ENCODE assay signal across 10 cellular contexts in the genomic region with DNA sequence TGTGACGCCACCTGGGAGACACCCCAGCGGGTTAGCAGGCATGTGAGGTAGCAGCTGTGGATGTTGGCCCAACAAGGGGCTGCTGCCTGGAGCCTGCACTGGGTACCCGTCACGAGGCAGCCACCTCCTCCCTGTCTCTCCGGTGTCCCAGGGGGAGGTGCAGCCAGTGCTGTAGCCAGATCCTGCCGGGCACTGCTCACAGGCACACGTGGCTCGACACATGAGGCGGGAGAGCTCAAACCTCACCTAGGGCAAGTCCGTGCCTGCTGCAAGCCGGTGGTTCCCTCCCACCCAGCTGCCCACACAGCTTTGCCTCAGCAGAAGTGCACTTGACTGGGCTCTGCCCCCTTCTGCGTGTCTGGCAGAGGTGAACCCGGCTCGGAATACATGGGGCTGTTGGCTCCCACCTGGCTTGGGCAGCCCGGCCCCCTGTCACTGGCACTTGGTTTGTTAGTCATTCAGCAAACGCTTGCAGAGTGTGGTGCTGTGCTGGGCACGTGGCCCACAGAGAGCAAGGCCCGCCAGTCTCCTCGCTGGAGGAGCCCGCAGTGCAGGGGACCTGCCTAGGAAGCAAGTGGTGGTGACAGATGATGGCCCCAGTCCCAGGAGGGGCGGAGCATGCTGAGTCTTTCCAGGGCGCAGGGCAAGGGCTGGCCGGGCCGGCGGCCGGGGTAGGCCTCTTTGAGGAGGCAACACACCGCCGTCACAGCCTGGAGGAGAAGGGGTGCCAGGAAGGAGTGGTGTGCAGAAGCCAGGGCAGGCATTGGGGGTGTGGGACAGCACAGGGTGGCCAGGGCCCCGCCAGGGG. TPM values are rescaled to one million over a fixed set of nuclear protein-coding genes. Genes with fewer than 3 reads are reported as not detected.
A peak's percentile ranks its signal among the peaks of the same experiment; 100 is the strongest.
DNase-seq lines count a peak whose midpoint lies in the region; ATAC-seq, FAIRE-seq and TF ChIP-seq lines count a peak whose summit lies in the region.
"Had no signal": no experiment of that assay in that cellular context is flagged by ENCODE, and none has a peak within 500 bp of the region (broad histone marks: within the 10 kb centered on the region; RNA-seq: fewer than 3 reads in every experiment).

No MANE protein-coding gene starts in this region.

- no peak for ATAC-seq in GM21381 (IDR thresholded peaks at IDR 0.05; ENCODE audit: unreplicated experiment)

- H4K20me1 ChIP-seq in endothelial cell of umbilical vein (replicated peaks; ENCODE audit: control insufficient read depth, extremely low read depth, insufficient read depth, low read length): no peaks in the 10 kb centered on the region

- no peak for TF ChIP-seq POLR2A in endothelial cell of umbilical vein (IDR thresholded peaks at IDR 0.05; ENCODE audit: low read depth, low read length)

- no peak overlapping the region for H3K4me3 ChIP-seq in endothelial cell of umbilical vein (replicated peaks in 1 of 3; ENCODE audit: insufficient read depth in 1 of 3, low read depth in 1 of 3, low read length in 3 of 3)
- no peak overlapping the region for H3K4me3 ChIP-seq in mucosa of stomach (ENCODE audit: low read length)
- H3K4me3 ChIP-seq in effector memory CD4-positive, alpha-beta T cell (ENCODE audit: insufficient read depth, low read depth, low read length, poor library complexity, severe bottlenecking): no peak overlapping the region

- H3K4me2 ChIP-seq in endothelial cell of umbilical vein (ENCODE audit: insufficient read depth, low read length): no peak overlapping the region

- H3K4me1 ChIP-seq in endothelial cell of umbilical vein (ENCODE audit: control insufficient read depth, extremely low read depth, insufficient read depth, low read length): peaks cover 43% of the 10 kb centered on the region
- peaks cover 55% of the 10 kb centered on the region for H3K4me1 ChIP-seq in mucosa of stomach (ENCODE audit: control insufficient read depth, insufficient read depth, low read length)
- no peaks in the 10 kb centered on the region for H3K4me1 ChIP-seq in effector memory CD4-positive, alpha-beta T cell (ENCODE audit: control insufficient read depth, insufficient read depth, low read length, poor library complexity, severe bottlenecking)

- H3K36me3 ChIP-seq in endothelial cell of umbilical vein (ENCODE audit: control insufficient read depth in 2 of 2, extremely low read depth in 1 of 2, insufficient read depth in 2 of 2, low read length in 2 of 2) (no peaks in the 10 kb centered on the region), mucosa of stomach (ENCODE audit: control insufficient read depth, insufficient read depth, low read length) (no peaks in the 10 kb centered on the region)
- no peaks in the 10 kb centered on the region for H3K36me3 ChIP-seq in effector memory CD4-positive, alpha-beta T cell (ENCODE audit: control insufficient read depth, insufficient read depth, low read length)

- H3K9ac ChIP-seq in endothelial cell of umbilical vein (replicated peaks; ENCODE audit: extremely low read depth, insufficient read depth, low read length) (no peak overlapping the region), mucosa of stomach (ENCODE audit: low read length) (peak overlapping the region; percentile 29)

- H3K9me3 ChIP-seq in endothelial cell of umbilical vein (replicated peaks; ENCODE audit: control insufficient read depth, insufficient read depth, low read length) (no peaks in the 10 kb centered on the region), mucosa of stomach (ENCODE audit: control insufficient read depth, low read length) (no peaks in the 10 kb centered on the region)
- H3K9me3 ChIP-seq in effector memory CD4-positive, alpha-beta T cell (ENCODE audit: control insufficient read depth, low read length): no peaks in the 10 kb centered on the region

- dilution Hi-C loops in endothelial cell of umbilical vein (cut with MboI; ENCODE audit: extremely low pct_ligation_motif_present, low sequenced_read_pairs): no loop called here

- CTCF ChIA-PET in endothelial cell of umbilical vein (lab: Charles Lee): interaction anchor here (1.4 to 2.0 kb wide), 2 partner anchors 10 to 12 kb away, joined by 13 to 14 read pairs; a partner anchor contains a TSS

- peak overlapping the region; percentile 95 for H3K27ac ChIP-seq in endothelial cell of umbilical vein (ENCODE audit: insufficient read depth, low read depth, low read length)
- H3K27ac ChIP-seq in effector memory CD4-positive, alpha-beta T cell (ENCODE audit: insufficient read depth, low read length, poor library complexity, severe bottlenecking): no peak overlapping the region
- H3K27ac ChIP-seq: C4-2B had no signal

- no peaks in the 10 kb centered on the region for H3K79me2 ChIP-seq in endothelial cell of umbilical vein (ENCODE audit: control insufficient read depth, insufficient read depth, low read length)

- POLR2A ChIA-PET in endothelial cell of umbilical vein (lab: Charles Lee): no interaction called here

- no peak overlapping the region for H2AFZ ChIP-seq in endothelial cell of umbilical vein (ENCODE audit: low read depth, low read length)

- TF ChIP-seq CTCF in endothelial cell of umbilical vein (IDR thresholded peaks at IDR 0.05; ENCODE audit: extremely low read depth in 1 of 2, insufficient read depth in 1 of 2, low read depth in 1 of 2, low read length in 2 of 2): no peak

- H3K9me1 ChIP-seq in endothelial cell of umbilical vein (replicated peaks; ENCODE audit: control insufficient read depth, extremely low read depth, insufficient read depth, low read length): no peaks in the 10 kb centered on the region

- peak; percentile 91 for DNase-seq in DMS 273 treated with DMSO at 0.1 percent for 48 hours (lab: John Stamatoyannopoulos, UW)
- DNase-seq in NCI-H2196 treated with DMSO at 0.1 percent for 48 hours (lab: John Stamatoyannopoulos, UW; ENCODE audit: unreplicated experiment): peak; percentile 96
- no peak for DNase-seq in endothelial cell of umbilical vein (ENCODE audit: low read depth, low spot score)
- DNase-seq in stimulated activated CD4-positive, alpha-beta T cell treated with anti-CD3 and anti-CD28 coated beads, Interleukin-12 subunit alpha, Interleukin-12 subunit beta, amount 100 ng/mL, for 4 hours: no peak
- no peak for DNase-seq in effector memory CD4-positive, alpha-beta T cell
- DNase-seq in activated naive CD4-positive, alpha-beta T cell treated with anti-CD3 and anti-CD28 coated beads, Interleukin-2, amount 50 U/mL, for 16 hours: no peak
- DNase-seq: activated CD4-positive, alpha-beta T cell treated with anti-CD3 and anti-CD28 coated beads for 4 hours had no signal

- H3K27me3 ChIP-seq in endothelial cell of umbilical vein (ENCODE audit: control insufficient read depth in 2 of 2, insufficient read depth in 2 of 2, low read length in 2 of 2) (no peaks in the 10 kb centered on the region), mucosa of stomach (ENCODE audit: control insufficient read depth, insufficient read depth, low read length) (no peaks in the 10 kb centered on the region)
- H3K27me3 ChIP-seq in effector memory CD4-positive, alpha-beta T cell (replicated peaks; ENCODE audit: control insufficient read depth, insufficient read depth, low read length, poor library complexity, severe bottlenecking): no peaks in the 10 kb centered on the region

- intact Hi-C loops in endothelial cell of umbilical vein (cut with micrococcal nuclease): no loop called here

- BruUV-seq in endothelial cell of umbilical vein (replicated peaks; lab: Mats Ljungman, UMichigan): no TSS peak

- FAIRE-seq in endothelial cell of umbilical vein (lab: Jason Lieb, UNC): no peak

TF ChIP-seq in endothelial cell of umbilical vein, 7 proteins besides CTCF, POLR2A, EP300 and RAD21:
- TF ChIP-seq MYC (IDR thresholded peaks at IDR 0.05; ENCODE audit: low read depth, low read length): no peak
- no peak for TF ChIP-seq EZH2 (IDR thresholded peaks at IDR 0.05; ENCODE audit: borderline replicate concordance, low read depth, low read length, severe bottlenecking)
- no peak for TF ChIP-seq JUN (IDR thresholded peaks at IDR 0.05; ENCODE audit: borderline replicate concordance, insufficient read depth, insufficient read length, low read depth)
- TF ChIP-seq GATA2 (IDR thresholded peaks at IDR 0.05; ENCODE audit: insufficient read depth, insufficient read length, low read depth, low read length): no peak
- TF ChIP-seq, protein P1, sequence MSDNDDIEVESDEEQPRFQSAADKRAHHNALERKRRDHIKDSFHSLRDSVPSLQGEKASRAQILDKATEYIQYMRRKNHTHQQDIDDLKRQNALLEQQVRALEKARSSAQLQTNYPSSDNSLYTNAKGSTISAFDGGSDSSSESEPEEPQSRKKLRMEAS (IDR thresholded peaks at IDR 0.05; ENCODE audit: insufficient read depth, insufficient read length): no peak
- no peak for TF ChIP-seq FOS (IDR thresholded peaks at IDR 0.05; ENCODE audit: borderline replicate concordance, insufficient read depth, low read length)

RNA-seq across cellular contexts. Expression of a gene that starts 10.1 kb away (rescaled TPM):
- total RNA-seq in endothelial cell of umbilical vein: 174 and 192 TPM in 2 replicates
- polyA plus RNA-seq in endothelial cell of umbilical vein: 96.5 and 115 TPM in 2 replicates
- polyA plus RNA-seq in endothelial cell of umbilical vein (2011; cell fraction: cytosol; rRNA removed): 35.0 and 58.8 TPM in 2 replicates
- polyA plus RNA-seq in endothelial cell of umbilical vein (2011; cell fraction: nucleus; rRNA removed): 289 and 386 TPM in 2 replicates
- 43.1 and 46.6 TPM in 2 replicates for polyA plus RNA-seq in endothelial cell of umbilical vein (2012)
- polyA minus RNA-seq in endothelial cell of umbilical vein: 115 and 144 TPM in 2 replicates
- polyA minus RNA-seq in endothelial cell of umbilical vein (2011; cell fraction: cytosol; rRNA and poly(A)+ RNA removed): 9.3 TPM
- polyA minus RNA-seq in endothelial cell of umbilical vein (2011; cell fraction: nucleus; rRNA and poly(A)+ RNA removed): 189 and 297 TPM in 2 replicates

RNA-seq across cellular contexts. Expression of a gene that starts 30.3 kb away (rescaled TPM):
- total RNA-seq in endothelial cell of umbilical vein: 0.30 and 0.66 TPM in 2 replicates
- polyA plus RNA-seq in endothelial cell of umbilical vein: 0.18 and 0.28 TPM in 2 replicates
- 0.14 and 0.15 TPM in 2 replicates for polyA plus RNA-seq in endothelial cell of umbilical vein (2011; cell fraction: cytosol; rRNA removed)
- 0.17 and 0.32 TPM in 2 replicates for polyA plus RNA-seq in endothelial cell of umbilical vein (2011; cell fraction: nucleus; rRNA removed)
- 0.07 and 0.10 TPM in 2 replicates for polyA plus RNA-seq in endothelial cell of umbilical vein (2012)
- 0.53 TPM in 1 of 2 replicates, not detected in the other for polyA minus RNA-seq in endothelial cell of umbilical vein
- polyA minus RNA-seq in endothelial cell of umbilical vein (2011; cell fraction: cytosol; rRNA and poly(A)+ RNA removed): 2.8 TPM
- 0.24 TPM in 1 of 2 replicates, not detected in the other for polyA minus RNA-seq in endothelial cell of umbilical vein (2011; cell fraction: nucleus; rRNA and poly(A)+ RNA removed)

Comparison
In these comparisons a context has a peak if more than half of its experiments do, and no peak if none do; other contexts are left out.
1. DNase-seq: peak in DMS 273 treated with DMSO at 0.1 percent for 48 hours (single experiment) and NCI-H2196 treated with DMSO at 0.1 percent for 48 hours (single experiment); none in endothelial cell of umbilical vein (single experiment), stimulated activated CD4-positive, alpha-beta T cell treated with anti-CD3 and anti-CD28 coated beads, Interleukin-12 subunit alpha, Interleukin-12 subunit beta, amount 100 ng/mL, for 4 hours (single experiment), effector memory CD4-positive, alpha-beta T cell (0 of 3) and activated naive CD4-positive, alpha-beta T cell treated with anti-CD3 and anti-CD28 coated beads, Interleukin-2, amount 50 U/mL, for 16 hours (single experiment).